ENCODE assay signal across 1 cellular context in the genomic region with DNA sequence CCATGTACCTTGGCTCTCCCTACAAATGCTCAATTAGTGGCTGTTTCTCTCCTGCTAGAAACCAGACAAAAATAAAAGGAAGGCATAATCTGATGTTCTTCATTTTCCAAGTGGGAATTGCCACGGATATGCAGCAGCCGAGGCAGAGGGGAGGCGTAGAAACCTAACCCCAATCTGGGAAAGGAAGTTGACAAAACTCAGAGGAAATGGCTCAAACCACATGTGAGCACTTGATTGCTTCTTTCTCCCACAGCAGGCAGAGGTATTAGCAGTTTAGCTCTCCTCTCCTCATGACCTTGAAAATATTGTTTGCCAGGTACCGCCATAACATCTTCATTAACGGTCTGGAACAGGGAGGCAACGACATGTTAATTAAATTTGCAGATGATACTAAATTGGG.
TF ChIP-seq lines count a peak whose summit lies in the region.

No MANE protein-coding gene starts in this region.

TF ChIP-seq in GM12878, 131 proteins besides CTCF, POLR2A, EP300 and RAD21 (continued from another document):
- 0 out of 2 replicates have a peak, but pooled peaks have one; percentile 18 for TF ChIP-seq RUNX3 (IDR thresholded peaks at IDR 0.05; ENCODE audit: low read length)
